8 cellular contexts compared by ENCODE assay signal in the genomic region with DNA sequence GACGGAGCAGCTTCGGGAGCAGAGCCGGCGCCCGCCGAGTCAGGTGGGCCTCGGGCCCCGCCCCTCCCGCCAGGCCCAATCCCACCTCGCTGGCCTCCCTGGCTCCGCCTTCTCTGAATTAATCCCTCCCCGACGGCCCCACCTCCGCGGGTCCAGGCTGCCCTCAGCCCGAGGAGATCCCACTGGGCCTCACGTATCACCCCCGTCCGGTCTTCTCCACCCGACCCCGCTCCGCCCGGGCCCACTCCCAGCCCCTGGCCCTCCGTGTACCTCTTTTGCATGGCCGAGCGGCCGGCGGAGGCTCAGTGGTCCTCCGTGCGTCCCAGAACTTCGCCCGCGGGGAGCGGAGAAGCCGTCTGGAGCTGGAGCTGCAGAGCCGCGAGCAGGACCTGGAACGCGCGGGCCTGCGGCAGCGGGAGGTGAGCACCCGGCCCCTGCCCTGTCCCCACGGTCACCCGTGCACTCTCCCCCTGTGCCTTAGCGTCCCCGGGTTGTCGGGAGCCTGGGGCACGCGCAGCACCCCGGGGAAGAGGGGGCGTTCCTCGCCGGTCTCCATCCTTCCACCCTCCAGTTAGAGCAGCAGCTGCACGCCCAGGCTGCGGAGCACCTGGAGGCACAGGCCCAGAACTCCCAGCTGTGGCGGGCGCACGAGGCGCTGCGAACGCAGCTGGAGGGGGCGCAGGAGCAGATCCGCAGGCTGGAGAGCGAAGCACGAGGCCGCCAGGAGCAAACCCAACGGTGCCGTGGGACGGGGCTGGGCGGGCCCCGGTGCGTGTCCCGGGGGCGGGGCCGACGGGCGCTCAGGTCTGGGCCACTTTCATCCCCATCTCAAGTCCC. TPM values are rescaled to one million over a fixed set of nuclear protein-coding genes. Genes with fewer than 3 reads are reported as not detected.
DNase-seq lines count a peak whose midpoint lies in the region; ATAC-seq and TF ChIP-seq lines count a peak whose summit lies in the region.

No MANE protein-coding gene starts in this region.

- H3K27me3 Mint-ChIP-seq in activated T-helper 17 cell treated with anti-CD3 and anti-CD28 coated beads, Interleukin-2, amount 50 U/mL, for 72 hours: peaks cover 7% of the 10 kb centered on the region

- H3K27ac ChIP-seq in BLaER1: no peak overlapping the region
- H3K27ac ChIP-seq in GM23248: no peak overlapping the region

- in situ Hi-C loops in GM23248 (cut with MboI): no loop called here

- TF ChIP-seq CTCF in fibroblast of villous mesenchyme (IDR thresholded peaks at IDR 0.05; ENCODE audit: insufficient read depth, low read depth, low read length): no peak

- H4K20me1 ChIP-seq in BLaER1: peaks cover 92% of the 10 kb centered on the region
- H4K20me1 ChIP-seq in GM23248 (ENCODE audit: insufficient read depth): no peaks in the 10 kb centered on the region

- peaks cover under 1% of the 10 kb centered on the region for H3K36me3 Mint-ChIP-seq in activated T-helper 17 cell treated with anti-CD3 and anti-CD28 coated beads, Interleukin-2, amount 50 U/mL, for 72 hours (ENCODE audit: low read depth)

- H3K4me3 ChIP-seq in BLaER1 (peak overlapping the region; percentile 64), GM23248 (peak overlapping the region; percentile 54), fibroblast of villous mesenchyme (ENCODE audit: low read depth, low read length) (peak overlapping the region; percentile 46), neuron (ENCODE audit: low read length) (peak overlapping the region; percentile 35)

- peaks cover 21% of the 10 kb centered on the region for H3K79me2 ChIP-seq in GM23248 (ENCODE audit: insufficient read depth)

- H2AFZ ChIP-seq in GM23248 (peak overlapping the region; percentile 24; the same call in 1 of the 2 replicates), neuron (ENCODE audit: low read depth, low read length) (no peak overlapping the region)

- H3K9me3 ChIP-seq in BLaER1: no peaks in the 10 kb centered on the region
- no peaks in the 10 kb centered on the region for H3K9me3 ChIP-seq in GM23248 (ENCODE audit: low read depth)
- H3K9me3 ChIP-seq in neuron (ENCODE audit: low read length): no peaks in the 10 kb centered on the region

- H3K4me1 Mint-ChIP-seq in activated T-helper 17 cell treated with anti-CD3 and anti-CD28 coated beads, Interleukin-2, amount 50 U/mL, for 72 hours: peaks cover 10% of the 10 kb centered on the region

- peak overlapping the region; percentile 43 for H3K4me3 Mint-ChIP-seq in activated T-helper 17 cell treated with anti-CD3 and anti-CD28 coated beads, Interleukin-2, amount 50 U/mL, for 72 hours

- H3K4me1 ChIP-seq in BLaER1 (peaks cover 93% of the 10 kb centered on the region), GM23248 (ENCODE audit: insufficient read depth) (peaks cover 14% of the 10 kb centered on the region; the same call in 1 of the 2 replicates), neuron (ENCODE audit: insufficient read depth, low read length) (peaks cover 68% of the 10 kb centered on the region)

- DNase-seq in GM23248 (peak; percentile 85), NCI-H774 (lab: John Stamatoyannopoulos, UW) (peak; percentile 69), fibroblast of villous mesenchyme (ENCODE audit: low read depth) (peak; percentile 63), SW 1271 (lab: John Stamatoyannopoulos, UW) (no peak)

- H3K9ac ChIP-seq in BLaER1 (no peak overlapping the region), GM23248 (no peak overlapping the region)

- peaks cover 91% of the 10 kb centered on the region for H3K27me3 ChIP-seq in BLaER1
- H3K27me3 ChIP-seq in GM23248 (replicated peaks; ENCODE audit: insufficient read depth): peaks cover 7% of the 10 kb centered on the region; the same call in 1 of the 2 replicates
- peaks cover 7% of the 10 kb centered on the region for H3K27me3 ChIP-seq in neuron (ENCODE audit: insufficient read depth, low read length)

- peak; percentile 40 for ATAC-seq in activated T-helper 17 cell treated with anti-CD3 and anti-CD28 coated beads, Interleukin-2, amount 50 U/mL, for 72 hours (replicated peaks)
- ATAC-seq in HG03565 (IDR thresholded peaks at IDR 0.05; ENCODE audit: unreplicated experiment): no peak

- H3K9me2 ChIP-seq in GM23248 (ENCODE audit: insufficient read depth): no peaks in the 10 kb centered on the region

- H3K4me2 ChIP-seq in BLaER1: peak overlapping the region; percentile 100
- peak overlapping the region; percentile 67 for H3K4me2 ChIP-seq in GM23248 (ENCODE audit: unreplicated experiment)

- no peaks in the 10 kb centered on the region for H3F3A ChIP-seq in GM23248 (ENCODE audit: insufficient read depth)

- no peak overlapping the region for H3K27ac Mint-ChIP-seq in activated T-helper 17 cell treated with anti-CD3 and anti-CD28 coated beads, Interleukin-2, amount 50 U/mL, for 72 hours

- H3K36me3 ChIP-seq in BLaER1: peaks cover 4% of the 10 kb centered on the region
- H3K36me3 ChIP-seq in GM23248 (ENCODE audit: low read depth): no peaks in the 10 kb centered on the region
- no peaks in the 10 kb centered on the region for H3K36me3 ChIP-seq in neuron (ENCODE audit: insufficient read depth, low read length)

- WGBS in GM23248 (ENCODE audit: low coverage in 1 of 2, low lambda C conversion rate in 2 of 2, missing lambda C conversion rate in 2 of 2), 2 experiments: 5 to 6% methylated on average over 52 to 71 of the region's 78 CpGs

- no peaks in the 10 kb centered on the region for H3K9me3 Mint-ChIP-seq in activated T-helper 17 cell treated with anti-CD3 and anti-CD28 coated beads, Interleukin-2, amount 50 U/mL, for 72 hours

RNA-seq across cellular contexts. Expression of gene CD151, which starts 2.2 kb away (rescaled TPM):
- total RNA-seq in GM23248 (2014; rRNA removed; shearing (Covaris generic)): 1,651 and 1,751 TPM in 2 replicates
- 796 and 807 TPM in 2 replicates for polyA plus RNA-seq in GM23248 (2016; fragmentation: Nextera tagmentation; extraction: Ambion mirVana)
- 10 to 100 TPM; 61.5 to 74.6 TPM for total RNA-seq in activated T-helper 17 cell treated with anti-CD3 and anti-CD28 coated beads, Interleukin-2, amount 50 U/mL, for 72 hours
- 218 and 295 TPM in 2 replicates for total RNA-seq in fibroblast of villous mesenchyme

RNA-seq across cellular contexts. Expression of gene CRACR2B, which starts 2.8 kb away (rescaled TPM):
- total RNA-seq in GM23248 (2014; rRNA removed; shearing (Covaris generic)): 0.38 and 2.3 TPM in 2 replicates
- 1.2 and 2.0 TPM in 2 replicates for polyA plus RNA-seq in GM23248 (2016; fragmentation: Nextera tagmentation; extraction: Ambion mirVana)
- total RNA-seq in activated T-helper 17 cell treated with anti-CD3 and anti-CD28 coated beads, Interleukin-2, amount 50 U/mL, for 72 hours: 1 to 10 TPM; 1.4 to 1.9 TPM
- 0.43 and 0.97 TPM in 2 replicates for total RNA-seq in fibroblast of villous mesenchyme

RNA-seq across cellular contexts. Expression of gene PNPLA2, which starts 11.8 kb away (rescaled TPM):
- total RNA-seq in GM23248 (2014; rRNA removed; shearing (Covaris generic)): 35.2 and 38.7 TPM in 2 replicates
- 87.6 and 98.1 TPM in 2 replicates for polyA plus RNA-seq in GM23248 (2016; fragmentation: Nextera tagmentation; extraction: Ambion mirVana)
- 10 to 100 TPM; 36.8 to 39.3 TPM for total RNA-seq in activated T-helper 17 cell treated with anti-CD3 and anti-CD28 coated beads, Interleukin-2, amount 50 U/mL, for 72 hours
- 23.5 and 28.5 TPM in 2 replicates for total RNA-seq in fibroblast of villous mesenchyme

RNA-seq across cellular contexts. Expression of gene POLR2L, which starts 11.8 kb away (rescaled TPM):
- 67.8 and 113 TPM in 2 replicates for total RNA-seq in GM23248 (2014; rRNA removed; shearing (Covaris generic))
- 804 and 820 TPM in 2 replicates for polyA plus RNA-seq in GM23248 (2016; fragmentation: Nextera tagmentation; extraction: Ambion mirVana)
- total RNA-seq in activated T-helper 17 cell treated with anti-CD3 and anti-CD28 coated beads, Interleukin-2, amount 50 U/mL, for 72 hours: 100 to 1,000 TPM in 1 of 2 donors, 10 to 100 TPM in 1; 41.2 to 106 TPM
- total RNA-seq in fibroblast of villous mesenchyme: 92.4 and 120 TPM in 2 replicates

RNA-seq across cellular contexts. Expression of gene TSPAN4, which starts 12.1 kb away (rescaled TPM):
- 340 and 393 TPM in 2 replicates for total RNA-seq in GM23248 (2014; rRNA removed; shearing (Covaris generic))
- 343 and 344 TPM in 2 replicates for polyA plus RNA-seq in GM23248 (2016; fragmentation: Nextera tagmentation; extraction: Ambion mirVana)
- total RNA-seq in activated T-helper 17 cell treated with anti-CD3 and anti-CD28 coated beads, Interleukin-2, amount 50 U/mL, for 72 hours: 10 to 100 TPM in 1 of 2 donors, 1 to 10 TPM in 1; 6.0 to 11.2 TPM
- 113 and 126 TPM in 2 replicates for total RNA-seq in fibroblast of villous mesenchyme

Comparison
In these comparisons a context has a peak if more than half of its experiments do, and no peak if none do; other contexts are left out.
1. DNase-seq: peak in GM23248 (single experiment), NCI-H774 (single experiment) and fibroblast of villous mesenchyme (single experiment); none in SW 1271 (0 of 2).
2. Peak in every context shown above with its lines, with median percentiles within 50 percentile points of each other: H3K4me3 ChIP-seq.